ENCODE assay signal across 8 cellular contexts in the genomic region with DNA sequence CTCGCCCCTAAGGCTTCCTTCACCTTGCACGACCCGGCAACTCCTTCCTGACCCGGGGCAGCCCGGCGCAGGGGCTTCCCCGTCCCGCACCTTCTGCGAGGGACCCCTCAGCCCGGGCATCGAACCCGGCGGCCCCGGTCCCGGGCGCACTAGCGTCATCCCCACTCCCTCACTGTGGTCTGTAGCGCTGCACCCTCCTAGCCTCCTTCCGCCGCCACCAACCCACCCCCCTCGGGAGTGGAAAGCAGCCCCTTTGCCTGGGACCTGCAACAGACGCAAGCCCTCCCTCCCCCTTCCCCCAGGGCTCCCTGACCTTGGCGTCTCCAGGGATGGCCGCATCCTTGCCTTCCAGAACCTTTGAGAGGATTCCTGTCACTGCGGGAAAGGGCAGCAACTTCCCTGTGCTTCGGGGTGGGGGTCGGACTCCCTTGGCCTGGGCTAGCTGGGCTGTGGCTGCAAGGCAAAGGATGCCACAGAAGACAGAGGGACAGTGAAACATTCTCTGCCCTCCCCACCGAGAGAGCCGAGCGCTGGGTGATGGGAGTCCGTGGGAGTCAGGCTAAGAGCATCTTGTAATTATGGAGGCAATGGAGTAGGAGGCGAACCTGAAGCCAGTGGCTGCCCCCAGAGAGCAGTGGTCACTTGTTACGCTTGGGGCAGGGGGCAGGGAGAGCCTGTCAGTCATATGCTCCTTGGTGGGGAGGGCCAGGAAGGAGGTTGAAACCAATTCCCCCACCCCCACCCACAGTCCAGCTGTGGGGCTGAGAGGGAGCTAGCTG. TPM values are rescaled to one million over a fixed set of nuclear protein-coding genes. Genes with fewer than 3 reads are reported as not detected.
DNase-seq lines count a peak whose midpoint lies in the region; ATAC-seq and TF ChIP-seq lines count a peak whose summit lies in the region.

No MANE protein-coding gene starts in this region.

- H3K27ac ChIP-seq in RWPE2 (ENCODE audit: poor library complexity, severe bottlenecking) (peak overlapping the region; percentile 19), psoas muscle (no peak overlapping the region)

- DNase-seq in activated CD4-positive, CD25-positive, alpha-beta regulatory T cell treated with anti-CD3 and anti-CD28 coated beads, Interleukin-2, amount 50 U/mL, for 72 hours, result no peak
- DNase-seq in RWPE2 (ENCODE audit: low spot score) (no peak), fibroblast of pulmonary artery (ENCODE audit: low read depth) (no peak), psoas muscle (no peak), medulla oblongata (ENCODE audit: extremely low spot score) (no peak), inferior parietal cortex (ENCODE audit: extremely low spot score) (no peak)

- H3K4me1 ChIP-seq in RWPE2 (ENCODE audit: insufficient read depth, poor library complexity, severe bottlenecking), result peaks cover 3% of the 10 kb centered on the region
- peaks cover 14% of the 10 kb centered on the region for H3K4me1 ChIP-seq in psoas muscle

- TF ChIP-seq CTCF in RWPE2 (IDR thresholded peaks at IDR 0.05; ENCODE audit: poor library complexity, severe bottlenecking) (no peak), fibroblast of pulmonary artery (IDR thresholded peaks at IDR 0.05; ENCODE audit: low read length, missing control alignments) (no peak), psoas muscle (IDR thresholded peaks at IDR 0.05) (no peak)

- H3K27me3 ChIP-seq in RWPE2 (ENCODE audit: insufficient read depth, poor library complexity, severe bottlenecking), result no peaks in the 10 kb centered on the region
- peaks cover 0 to 23% (median 4%) of the 10 kb centered on the region in 3 donors for H3K27me3 ChIP-seq in psoas muscle (ENCODE audit: insufficient read depth in 3 of 3, low read length in 2 of 3)

- peak; percentile 11 to 37 for ATAC-seq in activated CD4-positive, CD25-positive, alpha-beta regulatory T cell treated with anti-CD3 and anti-CD28 coated beads, Interleukin-2, amount 50 U/mL, for 24 hours
- ATAC-seq in RWPE2 (ENCODE audit: low read depth) (peak; percentile 4; the same call in 1 of the 3 replicates), psoas muscle (peak in 2 of 4 donors; percentile 9 to 13), HG03439 (IDR thresholded peaks at IDR 0.05; ENCODE audit: unreplicated experiment) (no peak)

- WGBS in psoas muscle, 3 donors, result 4 to 7% (median 4%) methylated on average over 22 to 33 of the region's 33 CpGs

- H3K9me3 ChIP-seq in RWPE2 (ENCODE audit: severe bottlenecking) (no peaks in the 10 kb centered on the region), psoas muscle (no peaks in the 10 kb centered on the region)

- H3K4me3 ChIP-seq in RWPE2 (ENCODE audit: severe bottlenecking), result peak overlapping the region; percentile 54
- peak overlapping the region; percentile 78 for H3K4me3 ChIP-seq in fibroblast of pulmonary artery (replicated peaks; ENCODE audit: low read depth, low read length)
- peak overlapping the region; percentile 65 for H3K4me3 ChIP-seq in psoas muscle

- H3K36me3 ChIP-seq in RWPE2 (ENCODE audit: low read depth), result peaks cover 13% of the 10 kb centered on the region
- H3K36me3 ChIP-seq in psoas muscle (ENCODE audit: insufficient read depth in 1 of 2, low read depth in 1 of 2), result peaks cover 5 to 30% of the 10 kb centered on the region in 2 donors

- intact Hi-C loops in psoas muscle (cut with DNase I), result no loop called here

RNA-seq across cellular contexts. Expression of a gene that starts 0.8 kb away (rescaled TPM):
- 1 to 10 TPM; 3.3 to 7.7 (median 6.1) TPM for total RNA-seq in psoas muscle
- 1 to 10 TPM; 2.0 to 3.7 (median 2.6) TPM for polyA plus RNA-seq in psoas muscle

RNA-seq across cellular contexts. Expression of a gene that starts 11.1 kb away (rescaled TPM):
- total RNA-seq in psoas muscle, result 10 to 100 TPM; 70.2 to 73.4 (median 71.5) TPM
- polyA plus RNA-seq in psoas muscle, result 100 to 1,000 TPM in 1 of 3 donors, 10 to 100 TPM in 2; 69.2 to 130 (median 78.1) TPM

RNA-seq across cellular contexts. Expression of a gene that starts 18.7 kb away (rescaled TPM):
- 10 to 100 TPM; 45.7 to 71.7 (median 63.0) TPM for total RNA-seq in psoas muscle
- 100 to 1,000 TPM in 1 of 3 donors, 10 to 100 TPM in 2; 56.9 to 109 (median 67.4) TPM for polyA plus RNA-seq in psoas muscle

RNA-seq across cellular contexts. Expression of a gene that starts 26.9 kb away (rescaled TPM):
- 10 to 100 TPM in 1 of 4 donors, 1 to 10 TPM in 3; 7.2 to 14.6 (median 8.6) TPM for total RNA-seq in psoas muscle
- polyA plus RNA-seq in psoas muscle, result 10 to 100 TPM in 1 of 3 donors, 1 to 10 TPM in 2; 7.8 to 10.3 (median 8.2) TPM

RNA-seq across cellular contexts. Expression of a gene that starts 46.4 kb away (rescaled TPM):
- under 1 TPM; 0.43 to 0.74 (median 0.49) TPM for total RNA-seq in psoas muscle
- polyA plus RNA-seq in psoas muscle, result under 1 TPM; 0.05 to 0.34 (median 0.05) TPM
